ENCODE assay signal across 8 cellular contexts in genomic region chr1:151282883-151283725, GRCh38. TPM values are rescaled to one million over a fixed set of nuclear protein-coding genes. Genes with fewer than 3 reads are reported as not detected.
DNase-seq lines count a peak whose midpoint lies in the region; ATAC-seq, FAIRE-seq and TF ChIP-seq lines count a peak whose summit lies in the region.

No MANE protein-coding gene starts in this region.

- dilution Hi-C loops in keratinocyte (cut with MboI; ENCODE audit: extremely low pct_ligation_motif_present, low sequenced_read_pairs) = no loop called here

- peaks cover 51% of the 10 kb centered on the region for H3K36me3 Mint-ChIP-seq in MCF 10A (ENCODE audit: insufficient read depth, unreplicated experiment)
- H3K36me3 Mint-ChIP-seq in stimulated activated memory B cell treated with anti-CD40 and anti-IgM and Interleukin-4, amounts not matched to agents 10 μg/mL and 1 μg/mL and 100 μg/mL, for 72 hours = peaks cover 17% of the 10 kb centered on the region

- ATAC-seq in RWPE2 (ENCODE audit: low read depth) = peak; percentile 1; the same call in 1 of the 3 replicates
- ATAC-seq in stimulated activated memory B cell treated with anti-CD40 and anti-IgM and Interleukin-4, amounts not matched to agents 10 μg/mL and 1 μg/mL and 100 μg/mL, for 72 hours = peak; percentile 0
- ATAC-seq in HG02884 (IDR thresholded peaks at IDR 0.05; ENCODE audit: unreplicated experiment) = no peak

- peak overlapping the region; percentile 92 for H3K27ac Mint-ChIP-seq in MCF 10A (ENCODE audit: low read depth, unreplicated experiment)
- H3K27ac Mint-ChIP-seq in stimulated activated memory B cell treated with anti-CD40 and anti-IgM and Interleukin-4, amounts not matched to agents 10 μg/mL and 1 μg/mL and 100 μg/mL, for 72 hours = peak overlapping the region; percentile 98

- H3K9me3 Mint-ChIP-seq in MCF 10A (ENCODE audit: unreplicated experiment) = no peaks in the 10 kb centered on the region
- H3K9me3 Mint-ChIP-seq in stimulated activated memory B cell treated with anti-CD40 and anti-IgM and Interleukin-4, amounts not matched to agents 10 μg/mL and 1 μg/mL and 100 μg/mL, for 72 hours = no peaks in the 10 kb centered on the region

- POLR2A ChIA-PET in MCF 10A (lab: Yijun Ruan, JAX) (interaction anchor here (0.7 to 4.5 kb wide), 17 partner anchors 12 to 277 kb away, joined by 3 to 83 read pairs (median 5); partner anchors contain the start of genes LYSMD1, MINDY1, PI4KB and PIP5K1A), HEK293T (lab: Yijun Ruan, JAX) (interaction anchor here (1.0 to 2.6 kb wide), 12 partner anchors 9 to 115 kb away, joined by 3 to 25 read pairs (median 4); partner anchors contain the start of genes PI4KB, PSMD4, RFX5 and VPS72)

- peak in 9 of 14 donors; percentile 13 to 66 (median 29) for DNase-seq in C1 segment of cervical spinal cord (lab: John Stamatoyannopoulos, UW)
- DNase-seq in GM20000 (ENCODE audit: low spot score) = peak; percentile 59
- DNase-seq in RWPE2 (ENCODE audit: low spot score) = no peak
- no peak for DNase-seq in MCF 10A (ENCODE audit: unreplicated experiment)
- DNase-seq in keratinocyte (ENCODE audit: low read depth, low spot score) = no peak
- no peak for DNase-seq in HEK293T (ENCODE audit: extremely low spot score)

- H3K79me2 ChIP-seq in keratinocyte (ENCODE audit: control insufficient read depth, insufficient read depth, low read length) = peaks cover 34% of the 10 kb centered on the region

- no peaks in the 10 kb centered on the region for H3K27me3 Mint-ChIP-seq in MCF 10A (ENCODE audit: insufficient read depth, unreplicated experiment)
- H3K27me3 Mint-ChIP-seq in stimulated activated memory B cell treated with anti-CD40 and anti-IgM and Interleukin-4, amounts not matched to agents 10 μg/mL and 1 μg/mL and 100 μg/mL, for 72 hours = no peaks in the 10 kb centered on the region

- no peaks in the 10 kb centered on the region for H3K9me1 ChIP-seq in keratinocyte (ENCODE audit: control insufficient read depth, extremely low read depth, insufficient read depth, low read length)

- H3K4me3 Mint-ChIP-seq in MCF 10A (ENCODE audit: unreplicated experiment) = peak overlapping the region; percentile 97
- H3K4me3 Mint-ChIP-seq in stimulated activated memory B cell treated with anti-CD40 and anti-IgM and Interleukin-4, amounts not matched to agents 10 μg/mL and 1 μg/mL and 100 μg/mL, for 72 hours = peak overlapping the region; percentile 99

- BruUV-seq in MCF 10A (replicated peaks; lab: Mats Ljungman, UMichigan) = no TSS peak

- H2AFZ ChIP-seq in keratinocyte (ENCODE audit: control insufficient read depth, low read length) = peak overlapping the region; percentile 49

- H3K27ac ChIP-seq in RWPE2 (ENCODE audit: poor library complexity, severe bottlenecking) = peak overlapping the region; percentile 83
- H3K27ac ChIP-seq in keratinocyte (ENCODE audit: control insufficient read depth, insufficient read depth, low read length) = peak overlapping the region; percentile 100

- H3K36me3 ChIP-seq in RWPE2 (ENCODE audit: low read depth) = peaks cover 13% of the 10 kb centered on the region
- peaks cover 4 to 19% of the 10 kb centered on the region in 2 experiments for H3K36me3 ChIP-seq in keratinocyte (ENCODE audit: control insufficient read depth in 2 of 2, extremely low read depth in 1 of 2, insufficient read depth in 2 of 2, low read length in 2 of 2)

- peak overlapping the region; percentile 87 for H3K4me2 ChIP-seq in keratinocyte (ENCODE audit: control insufficient read depth, extremely low read depth, insufficient read depth, low read depth, low read length)

- H3K27me3 ChIP-seq in RWPE2 (ENCODE audit: insufficient read depth, poor library complexity, severe bottlenecking) = no peaks in the 10 kb centered on the region
- H3K27me3 ChIP-seq in keratinocyte (ENCODE audit: control insufficient read depth, extremely low read depth, insufficient read depth, low read length) = no peaks in the 10 kb centered on the region

- no peak for TF ChIP-seq CTCF in GM20000 (IDR thresholded peaks at IDR 0.05; ENCODE audit: extremely low read depth, missing control alignments)
- no peak for TF ChIP-seq CTCF in RWPE2 (IDR thresholded peaks at IDR 0.05; ENCODE audit: poor library complexity, severe bottlenecking)
- no peak for TF ChIP-seq CTCF in MCF 10A (IDR thresholded peaks at IDR 0.05; ENCODE audit: unreplicated experiment)
- TF ChIP-seq CTCF in keratinocyte (optimal IDR thresholded peaks at IDR 0.05 in 1 of 3, IDR thresholded peaks at IDR 0.05 in 1 of 3, conservative IDR thresholded peaks at IDR 0.05 in 1 of 3; ENCODE audit: extremely low read depth in 1 of 3, insufficient read depth in 2 of 3, low read length in 3 of 3) = no peak

- intact Hi-C loops in MCF 10A (cut with micrococcal nuclease) = loop anchor here (1.0 to 5.0 kb wide), 2 partner anchors 44 to 87 kb away; partner anchors contain the start of gene PI4KB

- FAIRE-seq in keratinocyte (lab: Jason Lieb, UNC) = no peak

- no peaks in the 10 kb centered on the region for H3K4me1 ChIP-seq in RWPE2 (ENCODE audit: insufficient read depth, poor library complexity, severe bottlenecking)
- peaks cover 10% of the 10 kb centered on the region for H3K4me1 ChIP-seq in keratinocyte (ENCODE audit: control insufficient read depth, extremely low read depth, insufficient read depth, low read length)

- H3K9ac ChIP-seq in keratinocyte (ENCODE audit: control insufficient read depth, extremely low read depth, insufficient read depth, low read length) = peak overlapping the region; percentile 99

- no peaks in the 10 kb centered on the region for H3K9me3 ChIP-seq in RWPE2 (ENCODE audit: severe bottlenecking)
- H3K9me3 ChIP-seq in keratinocyte (ENCODE audit: control insufficient read depth, low read depth, low read length) = no peaks in the 10 kb centered on the region

- peaks cover 19% of the 10 kb centered on the region for H3K4me1 Mint-ChIP-seq in MCF 10A (ENCODE audit: insufficient read depth, unreplicated experiment)
- H3K4me1 Mint-ChIP-seq in stimulated activated memory B cell treated with anti-CD40 and anti-IgM and Interleukin-4, amounts not matched to agents 10 μg/mL and 1 μg/mL and 100 μg/mL, for 72 hours = peaks cover 39% of the 10 kb centered on the region

- H3K4me3 ChIP-seq in RWPE2 (ENCODE audit: severe bottlenecking) (peak overlapping the region; percentile 64), keratinocyte (ENCODE audit: control insufficient read depth in 2 of 3, extremely low read depth in 1 of 3, insufficient read depth in 2 of 3, low read depth in 1 of 3, low read length in 3 of 3) (peak overlapping the region; percentile 63 to 100 (median 97))

- CTCF ChIA-PET in MCF 10A (lab: Yijun Ruan, JAX) = interaction anchor here (0.7 to 3.3 kb wide), 8 partner anchors 9 to 57 kb away, joined by 3 to 26 read pairs (median 4); no protein-coding TSS in a partner anchor
- CTCF ChIA-PET in HEK293T (lab: Yijun Ruan, JAX) = interaction anchor here (0.6 to 1.2 kb wide), 3 partner anchors 58 to 325 kb away, joined by 3 to 5 read pairs (median 4); no protein-coding TSS in a partner anchor

- H4K20me1 ChIP-seq in keratinocyte (ENCODE audit: control insufficient read depth, extremely low read depth, insufficient read depth, low read length) = no peaks in the 10 kb centered on the region

TF ChIP-seq in HEK293T, 16 proteins besides CTCF, POLR2A, EP300 and RAD21 (continues in another document):
- TF ChIP-seq SUZ12 (IDR thresholded peaks at IDR 0.05) (no peak), NFRKB (IDR thresholded peaks at IDR 0.05) (no peak), SP1 (IDR thresholded peaks at IDR 0.05) (no peak), PKNOX1 (IDR thresholded peaks at IDR 0.05) (no peak), ARNT (IDR thresholded peaks at IDR 0.05) (no peak), CTBP1 (IDR thresholded peaks at IDR 0.05; ENCODE audit: borderline replicate concordance) (no peak), BHLHE40 (IDR thresholded peaks at IDR 0.05; ENCODE audit: borderline replicate concordance) (no peak), L3MBTL2 (conservative IDR thresholded peaks at IDR 0.05) (no peak)

RNA-seq across cellular contexts. Expression of gene ZNF687, which starts 1.0 kb away (rescaled TPM):
- total RNA-seq in MCF 10A (2022) = 26.3 and 27.5 TPM in 2 replicates
- polyA plus RNA-seq in keratinocyte = 7.3 to 11.4 TPM (median 10.9 TPM) in 3 replicates
- 4.7 TPM for polyA plus RNA-seq in keratinocyte (2011; ENCODE audit: low read depth)
- 5.7 and 7.7 TPM in 2 replicates for polyA plus RNA-seq in keratinocyte (2011; cell fraction: cytosol; rRNA removed)
- polyA plus RNA-seq in keratinocyte (2011; cell fraction: nucleus; rRNA removed) = 16.5 and 20.4 TPM in 2 replicates
- 8.8 and 10.5 TPM in 2 replicates for polyA plus RNA-seq in keratinocyte (2012; ENCODE audit: low replicate concordance)
- 21.9 to 58.5 TPM (median 28.3 TPM) in 3 replicates for polyA minus RNA-seq in keratinocyte
- 24.4 TPM for polyA minus RNA-seq in keratinocyte (2011; cell fraction: cytosol; rRNA and poly(A)+ RNA removed)
- polyA minus RNA-seq in keratinocyte (2011; cell fraction: nucleus; rRNA and poly(A)+ RNA removed) = 28.9 and 29.3 TPM in 2 replicates

RNA-seq across cellular contexts. Expression of gene PSMD4, which starts 28.6 kb away (rescaled TPM):
- 266 and 285 TPM in 2 replicates for total RNA-seq in MCF 10A (2022)
- 195 to 223 TPM (median 219 TPM) in 3 replicates for polyA plus RNA-seq in keratinocyte
- polyA plus RNA-seq in keratinocyte (2011; ENCODE audit: low read depth) = 83.5 TPM
- polyA plus RNA-seq in keratinocyte (2011; cell fraction: cytosol; rRNA removed) = 161 and 185 TPM in 2 replicates
- 161 and 166 TPM in 2 replicates for polyA plus RNA-seq in keratinocyte (2011; cell fraction: nucleus; rRNA removed)
- polyA plus RNA-seq in keratinocyte (2012; ENCODE audit: low replicate concordance) = 117 and 196 TPM in 2 replicates
- polyA minus RNA-seq in keratinocyte = 114 to 164 TPM (median 164 TPM) in 3 replicates
- 98.0 TPM for polyA minus RNA-seq in keratinocyte (2011; cell fraction: cytosol; rRNA and poly(A)+ RNA removed)
- 34.0 and 55.1 TPM in 2 replicates for polyA minus RNA-seq in keratinocyte (2011; cell fraction: nucleus; rRNA and poly(A)+ RNA removed)

RNA-seq across cellular contexts. Expression of gene PI4KB, which starts 44.1 kb away (rescaled TPM):
- 75.3 and 90.1 TPM in 2 replicates for total RNA-seq in MCF 10A (2022)
- polyA plus RNA-seq in keratinocyte = 40.9 to 61.0 TPM (median 58.1 TPM) in 3 replicates
- polyA plus RNA-seq in keratinocyte (2011; ENCODE audit: low read depth) = 22.9 TPM
- polyA plus RNA-seq in keratinocyte (2011; cell fraction: cytosol; rRNA removed) = 34.5 and 38.4 TPM in 2 replicates
- polyA plus RNA-seq in keratinocyte (2011; cell fraction: nucleus; rRNA removed) = 64.3 and 69.3 TPM in 2 replicates
- polyA plus RNA-seq in keratinocyte (2012; ENCODE audit: low replicate concordance) = 30.6 and 33.6 TPM in 2 replicates
- 76.7 to 92.6 TPM (median 91.5 TPM) in 3 replicates for polyA minus RNA-seq in keratinocyte
- 62.7 TPM for polyA minus RNA-seq in keratinocyte (2011; cell fraction: cytosol; rRNA and poly(A)+ RNA removed)
- polyA minus RNA-seq in keratinocyte (2011; cell fraction: nucleus; rRNA and poly(A)+ RNA removed) = 49.9 and 61.5 TPM in 2 replicates

Comparison
In these comparisons a context has a peak if more than half of its experiments do, and no peak if none do; other contexts are left out.
1. DNase-seq: peak in C1 segment of cervical spinal cord (9 of 14) and GM20000 (single experiment); none in RWPE2 (single experiment), MCF 10A (single experiment), keratinocyte (single experiment) and HEK293T (single experiment).